2 cellular contexts compared by ENCODE assay signal in genomic region chr9:121645853-121646807, GRCh38.
TF ChIP-seq lines count a peak whose summit lies in the region.

No MANE protein-coding gene starts in this region.

TF ChIP-seq in liver, 16 proteins besides CTCF, POLR2A, EP300 and RAD21 (continued from another document):
- no peak for TF ChIP-seq REST (IDR thresholded peaks at IDR 0.05)
TF ChIP-seq in liver: peak in this region for 1.

TF ChIP-seq in HepG2, 621 proteins besides CTCF, POLR2A, EP300 and RAD21 (continued from another document):
- no peak for TF ChIP-seq ETS1 (CRISPR knock-in tag; IDR thresholded peaks at IDR 0.05)
- TF ChIP-seq IRF2 (CRISPR knock-in tag; IDR thresholded peaks at IDR 0.05): no peak
- TF ChIP-seq ZNF546 (CRISPR knock-in tag; conservative IDR thresholded peaks at IDR 0.05): no peak
- no peak for TF ChIP-seq ZBTB40 (IDR thresholded peaks at IDR 0.05)
- no peak for TF ChIP-seq ZBTB40 (CRISPR knock-in tag; IDR thresholded peaks at IDR 0.05)
- TF ChIP-seq MAF1 (CRISPR knock-in tag; IDR thresholded peaks at IDR 0.05; ENCODE audit: borderline replicate concordance): no peak
- no peak for TF ChIP-seq ETV6 (CRISPR knock-in tag; conservative IDR thresholded peaks at IDR 0.05)
- no peak for TF ChIP-seq RFX1 (IDR thresholded peaks at IDR 0.05)
- no peak for TF ChIP-seq MXD1 (CRISPR knock-in tag; IDR thresholded peaks at IDR 0.05)
- no peak for TF ChIP-seq FOXO4 (CRISPR knock-in tag; conservative IDR thresholded peaks at IDR 0.05)
